Comparison of ENCODE assay signal across 1 cellular context in the genomic region with DNA sequence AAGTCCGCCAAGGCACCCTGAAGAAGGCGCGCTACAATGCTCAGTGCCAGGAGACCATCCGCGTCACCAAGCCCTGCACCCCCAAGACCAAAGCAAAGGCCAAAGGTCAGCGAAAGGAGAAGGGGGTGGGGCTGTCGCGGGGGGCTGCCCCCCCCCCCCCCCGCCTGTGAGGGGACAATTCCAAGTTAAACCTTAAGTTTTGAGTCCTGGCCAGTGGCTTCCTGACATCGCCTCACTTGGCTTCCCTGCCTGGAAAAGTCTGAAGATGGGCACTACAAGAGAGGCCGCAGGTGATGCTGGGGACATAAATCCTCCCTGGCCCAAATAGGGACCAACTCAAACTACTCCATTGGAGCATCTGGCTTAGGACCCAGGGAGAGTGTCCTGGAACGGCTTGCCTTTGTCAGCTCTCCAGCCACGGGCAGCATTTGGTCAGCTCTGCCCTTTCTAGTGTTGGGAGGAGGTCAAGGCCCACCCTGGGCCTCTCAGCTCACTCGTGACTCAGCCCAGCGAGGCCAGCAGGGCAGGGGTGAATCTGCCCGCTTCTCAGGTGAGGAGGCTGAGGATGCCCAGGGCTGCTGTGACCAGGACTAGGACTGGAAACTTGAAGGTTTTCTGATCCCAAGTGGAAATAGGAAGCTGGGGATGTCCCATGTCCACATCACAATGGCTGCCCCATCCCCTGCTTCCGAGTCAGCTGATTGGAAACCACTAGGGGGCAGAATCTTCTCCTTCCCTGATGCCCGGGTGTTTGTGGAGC.
TF ChIP-seq lines count a peak whose summit lies in the region.

No MANE protein-coding gene starts in this region.

TF ChIP-seq in HEK293, 187 proteins besides CTCF, POLR2A, EP300 and RAD21 (continued from another document):
- TF ChIP-seq, protein P1, sequence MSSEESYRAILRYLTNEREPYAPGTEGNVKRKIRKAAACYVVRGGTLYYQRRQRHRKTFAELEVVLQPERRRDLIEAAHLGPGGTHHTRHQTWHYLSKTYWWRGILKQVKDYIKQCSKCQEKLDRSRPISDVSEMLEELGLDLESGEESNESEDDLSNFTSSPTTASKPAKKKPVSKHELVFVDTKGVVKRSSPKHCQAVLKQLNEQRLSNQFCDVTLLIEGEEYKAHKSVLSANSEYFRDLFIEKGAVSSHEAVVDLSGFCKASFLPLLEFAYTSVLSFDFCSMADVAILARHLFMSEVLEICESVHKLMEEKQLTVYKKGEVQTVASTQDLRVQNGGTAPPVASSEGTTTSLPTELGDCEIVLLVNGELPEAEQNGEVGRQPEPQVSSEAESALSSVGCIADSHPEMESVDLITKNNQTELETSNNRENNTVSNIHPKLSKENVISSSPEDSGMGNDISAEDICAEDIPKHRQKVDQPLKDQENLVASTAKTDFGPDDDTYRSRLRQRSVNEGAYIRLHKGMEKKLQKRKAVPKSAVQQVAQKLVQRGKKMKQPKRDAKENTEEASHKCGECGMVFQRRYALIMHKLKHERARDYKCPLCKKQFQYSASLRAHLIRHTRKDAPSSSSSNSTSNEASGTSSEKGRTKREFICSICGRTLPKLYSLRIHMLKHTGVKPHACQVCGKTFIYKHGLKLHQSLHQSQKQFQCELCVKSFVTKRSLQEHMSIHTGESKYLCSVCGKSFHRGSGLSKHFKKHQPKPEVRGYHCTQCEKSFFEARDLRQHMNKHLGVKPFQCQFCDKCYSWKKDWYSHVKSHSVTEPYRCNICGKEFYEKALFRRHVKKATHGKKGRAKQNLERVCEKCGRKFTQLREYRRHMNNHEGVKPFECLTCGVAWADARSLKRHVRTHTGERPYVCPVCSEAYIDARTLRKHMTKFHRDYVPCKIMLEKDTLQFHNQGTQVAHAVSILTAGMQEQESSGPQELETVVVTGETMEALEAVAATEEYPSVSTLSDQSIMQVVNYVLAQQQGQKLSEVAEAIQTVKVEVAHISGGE (tag by site-specific recombination; conservative IDR thresholded peaks at IDR 0.05; ENCODE audit: low read depth): no peak
- TF ChIP-seq, protein P2, sequence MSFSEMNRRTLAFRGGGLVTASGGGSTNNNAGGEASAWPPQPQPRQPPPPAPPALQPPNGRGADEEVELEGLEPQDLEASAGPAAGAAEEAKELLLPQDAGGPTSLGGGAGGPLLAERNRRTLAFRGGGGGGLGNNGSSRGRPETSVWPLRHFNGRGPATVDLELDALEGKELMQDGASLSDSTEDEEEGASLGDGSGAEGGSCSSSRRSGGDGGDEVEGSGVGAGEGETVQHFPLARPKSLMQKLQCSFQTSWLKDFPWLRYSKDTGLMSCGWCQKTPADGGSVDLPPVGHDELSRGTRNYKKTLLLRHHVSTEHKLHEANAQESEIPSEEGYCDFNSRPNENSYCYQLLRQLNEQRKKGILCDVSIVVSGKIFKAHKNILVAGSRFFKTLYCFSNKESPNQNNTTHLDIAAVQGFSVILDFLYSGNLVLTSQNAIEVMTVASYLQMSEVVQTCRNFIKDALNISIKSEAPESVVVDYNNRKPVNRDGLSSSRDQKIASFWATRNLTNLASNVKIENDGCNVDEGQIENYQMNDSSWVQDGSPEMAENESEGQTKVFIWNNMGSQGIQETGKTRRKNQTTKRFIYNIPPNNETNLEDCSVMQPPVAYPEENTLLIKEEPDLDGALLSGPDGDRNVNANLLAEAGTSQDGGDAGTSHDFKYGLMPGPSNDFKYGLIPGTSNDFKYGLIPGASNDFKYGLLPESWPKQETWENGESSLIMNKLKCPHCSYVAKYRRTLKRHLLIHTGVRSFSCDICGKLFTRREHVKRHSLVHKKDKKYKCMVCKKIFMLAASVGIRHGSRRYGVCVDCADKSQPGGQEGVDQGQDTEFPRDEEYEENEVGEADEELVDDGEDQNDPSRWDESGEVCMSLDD (tag by site-specific recombination; IDR thresholded peaks at IDR 0.05): no peak
- TF ChIP-seq IKZF3 (tag by site-specific recombination; IDR thresholded peaks at IDR 0.05) (peak; percentile 88), ZNF133 (tag by site-specific recombination; IDR thresholded peaks at IDR 0.05) (no peak), ZNF768 (tag by site-specific recombination; IDR thresholded peaks at IDR 0.05) (no peak), ZNF548 (tag by site-specific recombination; IDR thresholded peaks at IDR 0.05) (no peak)
- TF ChIP-seq, protein P3, sequence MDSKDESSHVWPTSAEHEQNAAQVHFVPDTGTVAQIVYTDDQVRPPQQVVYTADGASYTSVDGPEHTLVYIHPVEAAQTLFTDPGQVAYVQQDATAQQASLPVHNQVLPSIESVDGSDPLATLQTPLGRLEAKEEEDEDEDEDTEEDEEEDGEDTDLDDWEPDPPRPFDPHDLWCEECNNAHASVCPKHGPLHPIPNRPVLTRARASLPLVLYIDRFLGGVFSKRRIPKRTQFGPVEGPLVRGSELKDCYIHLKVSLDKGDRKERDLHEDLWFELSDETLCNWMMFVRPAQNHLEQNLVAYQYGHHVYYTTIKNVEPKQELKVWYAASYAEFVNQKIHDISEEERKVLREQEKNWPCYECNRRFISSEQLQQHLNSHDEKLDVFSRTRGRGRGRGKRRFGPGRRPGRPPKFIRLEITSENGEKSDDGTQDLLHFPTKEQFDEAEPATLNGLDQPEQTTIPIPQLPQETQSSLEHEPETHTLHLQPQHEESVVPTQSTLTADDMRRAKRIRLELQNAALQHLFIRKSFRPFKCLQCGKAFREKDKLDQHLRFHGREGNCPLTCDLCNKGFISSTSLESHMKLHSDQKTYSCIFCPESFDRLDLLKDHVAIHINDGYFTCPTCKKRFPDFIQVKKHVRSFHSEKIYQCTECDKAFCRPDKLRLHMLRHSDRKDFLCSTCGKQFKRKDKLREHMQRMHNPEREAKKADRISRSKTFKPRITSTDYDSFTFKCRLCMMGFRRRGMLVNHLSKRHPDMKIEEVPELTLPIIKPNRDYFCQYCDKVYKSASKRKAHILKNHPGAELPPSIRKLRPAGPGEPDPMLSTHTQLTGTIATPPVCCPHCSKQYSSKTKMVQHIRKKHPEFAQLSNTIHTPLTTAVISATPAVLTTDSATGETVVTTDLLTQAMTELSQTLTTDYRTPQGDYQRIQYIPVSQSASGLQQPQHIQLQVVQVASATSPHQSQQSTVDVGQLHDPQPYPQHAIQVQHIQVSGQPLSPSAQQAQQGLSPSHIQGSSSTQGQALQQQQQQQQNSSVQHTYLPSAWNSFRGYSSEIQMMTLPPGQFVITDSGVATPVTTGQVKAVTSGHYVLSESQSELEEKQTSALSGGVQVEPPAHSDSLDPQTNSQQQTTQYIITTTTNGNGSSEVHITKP (tag by site-specific recombination; IDR thresholded peaks at IDR 0.05): peak; percentile 58
